In the genomic region with DNA sequence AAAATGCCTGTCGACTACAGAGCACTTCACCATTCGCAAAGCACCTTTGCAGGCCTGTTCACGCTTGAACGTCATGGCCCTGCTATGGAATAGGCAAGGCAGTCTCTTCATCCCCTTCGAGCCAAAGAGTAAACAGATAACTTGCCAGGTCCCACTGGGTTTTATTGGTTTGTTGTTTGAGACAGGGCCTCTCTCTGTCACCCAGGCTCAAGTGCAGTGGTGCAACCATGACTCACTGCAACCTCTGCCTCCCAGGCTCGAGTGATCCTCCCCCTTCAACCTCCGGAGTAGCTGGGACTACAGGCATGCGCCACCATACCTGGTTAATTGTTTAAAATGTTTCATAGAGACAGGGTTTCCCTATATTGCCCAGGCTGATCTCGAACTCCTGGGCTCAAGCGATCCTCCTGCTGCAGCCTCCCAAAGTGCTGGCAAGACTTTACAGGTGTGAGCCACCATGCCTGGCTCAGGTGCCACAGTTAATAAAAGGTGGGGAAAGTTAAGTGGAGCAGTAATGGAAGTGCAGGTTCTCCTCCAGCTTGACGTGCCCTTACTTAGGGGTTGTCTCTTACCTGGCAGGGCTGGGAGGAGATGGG, we compare ENCODE assay signal across 14 cellular contexts. TPM values are rescaled to one million over a fixed set of nuclear protein-coding genes. Genes with fewer than 3 reads are reported as not detected.
DNase-seq lines count a peak whose midpoint lies in the region; ATAC-seq and TF ChIP-seq lines count a peak whose summit lies in the region.
"Had no signal": no experiment of that assay in that cellular context is flagged by ENCODE, and none has a peak within 500 bp of the region (broad histone marks: within the 10 kb centered on the region; RNA-seq: fewer than 3 reads in every experiment).

No MANE protein-coding gene starts in this region.

- peaks cover 33% of the 10 kb centered on the region for H3K4me1 ChIP-seq in PC-3 (ENCODE audit: insufficient read depth, low read length)

- H3K27ac ChIP-seq in PC-3 (ENCODE audit: low read length) = peak overlapping the region; percentile 65
- H3K27ac ChIP-seq in coronary artery = no peak overlapping the region

- no peaks in the 10 kb centered on the region for H3K36me3 Mint-ChIP-seq in activated naive CD4-positive, alpha-beta T cell treated with anti-CD3 and anti-CD28 coated beads, Interleukin-2, amount 10 ng/mL, durations not matched to agents 7 days and 5 days

- no peak overlapping the region for H3K4me3 Mint-ChIP-seq in activated naive CD4-positive, alpha-beta T cell treated with anti-CD3 and anti-CD28 coated beads, Interleukin-2, amount 10 ng/mL, durations not matched to agents 7 days and 5 days
- H3K4me3 Mint-ChIP-seq: activated naive CD8-positive, alpha-beta T cell treated with anti-CD3 and anti-CD28 coated beads, Interleukin-2, amount 10 ng/mL, durations not matched to agents 7 days and 5 days had no signal

- no peak overlapping the region for H3K9ac ChIP-seq in PC-3 (ENCODE audit: low read length)

- H2AFZ ChIP-seq in PC-3 (ENCODE audit: low read length) = no peak overlapping the region

- peak; percentile 14 for DNase-seq in activated naive CD4-positive, alpha-beta T cell treated with anti-CD3 and anti-CD28 coated beads, Interleukin-2, amount 10 ng/mL, durations not matched to agents 7 days and 5 days
- no peak for DNase-seq in activated naive CD4-positive, alpha-beta T cell (lab: John Stamatoyannopoulos, UW)
- DNase-seq in PC-3 = peak; percentile 98
- peak; percentile 34 for DNase-seq in glomerular visceral epithelial cell (ENCODE audit: extremely low spot score)
- no peak for DNase-seq in NCI-H1105 (lab: John Stamatoyannopoulos, UW)
- no peak for DNase-seq in coronary artery (ENCODE audit: low spot score)
- DNase-seq: ACHN; activated naive CD8-positive, alpha-beta T cell treated with anti-CD3 and anti-CD28 coated beads, Interleukin-2, amount 10 ng/mL, durations not matched to agents 7 days and 5 days; dermis blood vessel endothelial cell; NCI-H187; T-helper 9 cell had no signal

- H3K4me1 Mint-ChIP-seq in activated naive CD4-positive, alpha-beta T cell treated with anti-CD3 and anti-CD28 coated beads, Interleukin-2, amount 10 ng/mL, durations not matched to agents 7 days and 5 days = no peaks in the 10 kb centered on the region
- H3K4me1 Mint-ChIP-seq: activated naive CD8-positive, alpha-beta T cell treated with anti-CD3 and anti-CD28 coated beads, Interleukin-2, amount 10 ng/mL, durations not matched to agents 7 days and 5 days had no signal

- H3K36me3 ChIP-seq in PC-3 (ENCODE audit: low read depth, low read length) = no peaks in the 10 kb centered on the region; the same call in 1 of the 2 replicates

- H4K20me1 ChIP-seq in PC-3 (ENCODE audit: low read length) = no peaks in the 10 kb centered on the region

- H3K9me3 Mint-ChIP-seq in activated naive CD4-positive, alpha-beta T cell treated with anti-CD3 and anti-CD28 coated beads, Interleukin-2, amount 10 ng/mL, durations not matched to agents 7 days and 5 days = no peaks in the 10 kb centered on the region
- H3K9me3 Mint-ChIP-seq: activated naive CD8-positive, alpha-beta T cell treated with anti-CD3 and anti-CD28 coated beads, Interleukin-2, amount 10 ng/mL, durations not matched to agents 7 days and 5 days had no signal

- TF ChIP-seq CTCF in PC-3 (conservative IDR thresholded peaks at IDR 0.05; ENCODE audit: low read depth, low read length) (no peak), coronary artery (IDR thresholded peaks at IDR 0.05) (no peak)

- H3K9me3 ChIP-seq in PC-3 (ENCODE audit: low read length) = no peaks in the 10 kb centered on the region

- H3K4me3 ChIP-seq in PC-3 (ENCODE audit: low read length) (no peak overlapping the region), coronary artery (no peak overlapping the region)

- ATAC-seq in PC-3 = peak; percentile 96
- ATAC-seq in GM19351 (IDR thresholded peaks at IDR 0.05; ENCODE audit: unreplicated experiment) = no peak
- no peak for ATAC-seq in GM19023 (IDR thresholded peaks at IDR 0.05; ENCODE audit: unreplicated experiment)

- H3K27me3 Mint-ChIP-seq in activated naive CD4-positive, alpha-beta T cell treated with anti-CD3 and anti-CD28 coated beads, Interleukin-2, amount 10 ng/mL, durations not matched to agents 7 days and 5 days = no peaks in the 10 kb centered on the region
- H3K27me3 Mint-ChIP-seq: activated naive CD8-positive, alpha-beta T cell treated with anti-CD3 and anti-CD28 coated beads, Interleukin-2, amount 10 ng/mL, durations not matched to agents 7 days and 5 days had no signal

- H3F3A ChIP-seq in PC-3 (ENCODE audit: low read length, unreplicated experiment) = no peaks in the 10 kb centered on the region

- H3K9me2 ChIP-seq in PC-3 (replicated peaks; ENCODE audit: low read length) = no peaks in the 10 kb centered on the region

- H3K27me3 ChIP-seq in PC-3 (ENCODE audit: low read length) = no peaks in the 10 kb centered on the region

- BruUV-seq in PC-3 (replicated peaks; lab: Mats Ljungman, UMichigan) = no TSS peak

- POLR2A ChIA-PET in PC-3 (lab: Charles Lee; ENCODE audit: unreplicated experiment) = no interaction called here

- H3K79me2 ChIP-seq in PC-3 (ENCODE audit: low read length) = 0 out of 2 replicates have a peak, but pooled peaks cover 4% of the 10 kb centered on the region

- CTCF ChIA-PET in activated naive CD4-positive, alpha-beta T cell treated with anti-CD3 and anti-CD28 coated beads, Interleukin-2, amount 10 ng/mL, durations not matched to agents 7 days and 5 days (lab: Charles Lee) = no interaction called here
- CTCF ChIA-PET in PC-3 (lab: Charles Lee) = interaction anchor here (1.5 kb wide), 1 partner anchor 68 kb away, joined by 3 read pairs; no protein-coding TSS in a partner anchor

- intact Hi-C loops in PC-3 (cut with micrococcal nuclease) = loop anchor here (1.0 to 5.0 kb wide), 2 partner anchors 37 to 62 kb away; partner anchors contain the start of gene LRRC59

- no peak overlapping the region for H3K27ac Mint-ChIP-seq in activated naive CD4-positive, alpha-beta T cell treated with anti-CD3 and anti-CD28 coated beads, Interleukin-2, amount 10 ng/mL, durations not matched to agents 7 days and 5 days
- H3K27ac Mint-ChIP-seq: activated naive CD8-positive, alpha-beta T cell treated with anti-CD3 and anti-CD28 coated beads, Interleukin-2, amount 10 ng/mL, durations not matched to agents 7 days and 5 days had no signal

- peak overlapping the region; percentile 49 for H3K4me2 ChIP-seq in PC-3 (ENCODE audit: low read length)

RNA-seq across cellular contexts. Expression of gene CHAD, which starts 9.5 kb away (rescaled TPM):
- not detected in 2 replicates for total RNA-seq in PC-3 (2014; rRNA removed)
- total RNA-seq: activated CD8-positive, alpha-beta memory T cell treated with anti-CD3 and anti-CD28 coated beads for 36 hours; activated naive CD8-positive, alpha-beta T cell treated with anti-CD3 and anti-CD28 coated beads, Interleukin-2, amount 10 ng/mL, durations not matched to agents 7 days and 5 days; dermis blood vessel endothelial cell had no signal

RNA-seq across cellular contexts. Expression of gene RSAD1, which starts 19.5 kb away (rescaled TPM):
- 37.7 and 46.7 TPM in 2 replicates for total RNA-seq in PC-3 (2014; rRNA removed)

RNA-seq across cellular contexts. Expression of gene ACSF2, which starts 33.2 kb away (rescaled TPM):
- total RNA-seq in PC-3 (2014; rRNA removed) = 69.3 and 72.7 TPM in 2 replicates

RNA-seq across cellular contexts. Expression of gene MYCBPAP, which starts 49.1 kb away (rescaled TPM):
- 0.29 and 1.9 TPM in 2 replicates for total RNA-seq in PC-3 (2014; rRNA removed)

Comparison
In these comparisons a context has a peak if more than half of its experiments do, and no peak if none do; other contexts are left out.
1. DNase-seq: peak in activated naive CD4-positive, alpha-beta T cell treated with anti-CD3 and anti-CD28 coated beads, Interleukin-2, amount 10 ng/mL, durations not matched to agents 7 days and 5 days (single experiment), PC-3 (single experiment) and glomerular visceral epithelial cell (single experiment); none in activated naive CD4-positive, alpha-beta T cell (0 of 4), NCI-H1105 (single experiment) and coronary artery (single experiment).